In the genomic region with DNA sequence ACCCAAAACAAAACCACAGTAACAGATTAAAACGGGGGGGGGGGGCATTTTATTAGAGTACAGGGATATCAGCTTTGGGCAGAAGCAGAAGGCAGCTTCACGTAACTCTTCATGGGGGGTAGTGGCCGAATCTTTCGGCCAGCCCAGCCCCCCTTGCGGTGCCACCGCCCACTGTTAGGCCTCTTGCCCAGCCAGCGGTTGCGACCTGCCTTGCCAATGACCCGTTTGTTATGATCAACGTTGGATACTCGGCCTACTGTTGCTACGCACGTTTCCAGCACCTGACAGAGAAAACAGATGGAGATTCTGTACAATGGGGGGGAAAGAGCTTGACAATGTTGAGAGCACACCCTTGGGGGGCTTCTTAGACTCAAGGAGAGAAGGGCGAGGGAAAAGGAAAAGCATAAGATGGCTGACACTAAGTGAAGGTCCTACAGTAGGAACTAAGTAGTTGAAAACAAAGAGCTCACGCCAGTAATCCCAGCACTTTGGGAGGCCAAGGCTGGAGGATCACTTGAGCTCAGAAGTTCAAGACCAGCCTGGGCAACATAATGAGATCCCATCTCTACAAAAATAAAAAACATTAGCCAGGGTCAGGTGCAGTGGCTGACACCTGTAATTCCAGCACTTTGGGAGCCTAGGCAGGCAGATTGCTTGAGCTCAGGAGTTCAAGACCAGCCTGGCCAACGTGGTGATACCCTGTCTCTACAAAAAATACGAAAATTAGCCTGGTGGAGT, we compare ENCODE assay signal across 1 cellular context.
TF ChIP-seq lines count a peak whose summit lies in the region.

No MANE protein-coding gene starts in this region.

TF ChIP-seq in A549, 52 proteins besides CTCF, POLR2A, EP300 and RAD21 (continued from another document):
- TF ChIP-seq, protein P1, sequence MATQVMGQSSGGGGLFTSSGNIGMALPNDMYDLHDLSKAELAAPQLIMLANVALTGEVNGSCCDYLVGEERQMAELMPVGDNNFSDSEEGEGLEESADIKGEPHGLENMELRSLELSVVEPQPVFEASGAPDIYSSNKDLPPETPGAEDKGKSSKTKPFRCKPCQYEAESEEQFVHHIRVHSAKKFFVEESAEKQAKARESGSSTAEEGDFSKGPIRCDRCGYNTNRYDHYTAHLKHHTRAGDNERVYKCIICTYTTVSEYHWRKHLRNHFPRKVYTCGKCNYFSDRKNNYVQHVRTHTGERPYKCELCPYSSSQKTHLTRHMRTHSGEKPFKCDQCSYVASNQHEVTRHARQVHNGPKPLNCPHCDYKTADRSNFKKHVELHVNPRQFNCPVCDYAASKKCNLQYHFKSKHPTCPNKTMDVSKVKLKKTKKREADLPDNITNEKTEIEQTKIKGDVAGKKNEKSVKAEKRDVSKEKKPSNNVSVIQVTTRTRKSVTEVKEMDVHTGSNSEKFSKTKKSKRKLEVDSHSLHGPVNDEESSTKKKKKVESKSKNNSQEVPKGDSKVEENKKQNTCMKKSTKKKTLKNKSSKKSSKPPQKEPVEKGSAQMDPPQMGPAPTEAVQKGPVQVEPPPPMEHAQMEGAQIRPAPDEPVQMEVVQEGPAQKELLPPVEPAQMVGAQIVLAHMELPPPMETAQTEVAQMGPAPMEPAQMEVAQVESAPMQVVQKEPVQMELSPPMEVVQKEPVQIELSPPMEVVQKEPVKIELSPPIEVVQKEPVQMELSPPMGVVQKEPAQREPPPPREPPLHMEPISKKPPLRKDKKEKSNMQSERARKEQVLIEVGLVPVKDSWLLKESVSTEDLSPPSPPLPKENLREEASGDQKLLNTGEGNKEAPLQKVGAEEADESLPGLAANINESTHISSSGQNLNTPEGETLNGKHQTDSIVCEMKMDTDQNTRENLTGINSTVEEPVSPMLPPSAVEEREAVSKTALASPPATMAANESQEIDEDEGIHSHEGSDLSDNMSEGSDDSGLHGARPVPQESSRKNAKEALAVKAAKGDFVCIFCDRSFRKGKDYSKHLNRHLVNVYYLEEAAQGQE (IDR thresholded peaks at IDR 0.05), result no peak
- TF ChIP-seq BHLHE40 (IDR thresholded peaks at IDR 0.05; ENCODE audit: low read depth, low read length) (no peak), NR3C1 (IDR thresholded peaks at IDR 0.05) (no peak), TP53 (CRISPR knock-in tag; IDR thresholded peaks at IDR 0.05) (no peak), SREBF2 (IDR thresholded peaks at IDR 0.05) (no peak), JUNB (IDR thresholded peaks at IDR 0.05) (no peak), FOXS1 (CRISPR knock-in tag; IDR thresholded peaks at IDR 0.05) (no peak), JUN (IDR thresholded peaks at IDR 0.05) (no peak), NPAS2 (CRISPR knock-in tag; IDR thresholded peaks at IDR 0.05; ENCODE audit: borderline replicate concordance) (no peak), TFCP2L1 (CRISPR knock-in tag; IDR thresholded peaks at IDR 0.05) (no peak), SMC3 (IDR thresholded peaks at IDR 0.05) (no peak), ZC3H11A (IDR thresholded peaks at IDR 0.05) (no peak), PHF8 (IDR thresholded peaks at IDR 0.05; ENCODE audit: borderline replicate concordance, low read depth) (no peak)
- TF ChIP-seq, protein P2, sequence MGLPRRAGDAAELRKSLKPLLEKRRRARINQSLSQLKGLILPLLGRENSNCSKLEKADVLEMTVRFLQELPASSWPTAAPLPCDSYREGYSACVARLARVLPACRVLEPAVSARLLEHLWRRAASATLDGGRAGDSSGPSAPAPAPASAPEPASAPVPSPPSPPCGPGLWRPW (IDR thresholded peaks at IDR 0.05), result no peak
TF ChIP-seq in A549: peak in this region for 0.
